ENCODE assay signal across 8 cellular contexts in genomic region chr6:53795702-53796450, GRCh38. TPM values are rescaled to one million over a fixed set of nuclear protein-coding genes. Genes with fewer than 3 reads are reported as not detected.
DNase-seq lines count a peak whose midpoint lies in the region; ATAC-seq and TF ChIP-seq lines count a peak whose summit lies in the region.

No MANE protein-coding gene starts in this region.

- H3K4me1 ChIP-seq in CD4-positive, CD25-positive, alpha-beta regulatory T cell (ENCODE audit: control insufficient read depth, insufficient read depth, low read length, poor library complexity, severe bottlenecking), result peaks cover 23% of the 10 kb centered on the region
- H3K4me1 ChIP-seq in Loucy (ENCODE audit: insufficient read depth, low read length, poor library complexity, severe bottlenecking) (peaks cover 53% of the 10 kb centered on the region), ovary (ENCODE audit: insufficient read depth) (peaks cover 6% of the 10 kb centered on the region)

- no peak for TF ChIP-seq POLR2A in ovary (IDR thresholded peaks at IDR 0.05)

- peak overlapping the region; percentile 88 for H2AFZ ChIP-seq in Loucy (ENCODE audit: low read length)

- H3K27ac Mint-ChIP-seq in CD4-positive, CD25-positive, alpha-beta regulatory T cell, result peak overlapping the region in 2 of 3 donors; percentile 1 to 50

- intact Hi-C loops in head of caudate nucleus (cut with DNase I), result loop anchor here (10.0 kb wide), 1 partner anchor 119 kb away; no protein-coding TSS in a partner anchor
- intact Hi-C loops in ovary (cut with DNase I), result loop anchor here in 2 of 4 donors (10.0 kb wide), 3 partner anchors 119 to 159 kb away; no protein-coding TSS in a partner anchor

- H3K4me3 ChIP-seq in CD4-positive, CD25-positive, alpha-beta regulatory T cell (ENCODE audit: low read depth, low read length), result peak overlapping the region; percentile 77
- peak overlapping the region; percentile 82 for H3K4me3 ChIP-seq in Loucy (ENCODE audit: low read length, poor library complexity, severe bottlenecking)
- peak overlapping the region; percentile 92 for H3K4me3 ChIP-seq in ovary

- no peak for TF ChIP-seq EP300 in ovary (IDR thresholded peaks at IDR 0.05)

- H3K9me3 ChIP-seq in CD4-positive, CD25-positive, alpha-beta regulatory T cell (ENCODE audit: control insufficient read depth in 2 of 2, low read length in 2 of 2), result no peaks in the 10 kb centered on the region
- H3K9me3 ChIP-seq in Loucy (ENCODE audit: insufficient read depth, low read depth, low read length) (no peaks in the 10 kb centered on the region), ovary (no peaks in the 10 kb centered on the region)

- H3K4me2 ChIP-seq in Loucy (ENCODE audit: low read depth, low read length, poor library complexity, severe bottlenecking), result peak overlapping the region; percentile 79

- no peak overlapping the region for H3K27ac ChIP-seq in CD4-positive, CD25-positive, alpha-beta regulatory T cell (ENCODE audit: insufficient read depth, low read length, poor library complexity, severe bottlenecking)
- peak overlapping the region in 1 of 2 donors; percentile 72 for H3K27ac ChIP-seq in ovary

- H3K36me3 Mint-ChIP-seq in CD4-positive, CD25-positive, alpha-beta regulatory T cell, result no peaks in the 10 kb centered on the region

- peaks cover 0 to 4% (median 0%) of the 10 kb centered on the region in 7 donors for H3K9me3 Mint-ChIP-seq in CD4-positive, CD25-positive, alpha-beta regulatory T cell

- ATAC-seq in CD4-positive, CD25-positive, alpha-beta regulatory T cell (ENCODE audit: low read depth in 2 of 2), result no peak
- no peak for ATAC-seq in GM18907 (IDR thresholded peaks at IDR 0.05; ENCODE audit: unreplicated experiment)

- peaks cover 25% of the 10 kb centered on the region for H4K20me1 ChIP-seq in Loucy (ENCODE audit: insufficient read depth, low read length, poor library complexity, severe bottlenecking)

- 10 to 15% (median 15%) methylated on average over 45 to 47 of the region's 47 CpGs for WGBS in ovary, 3 donors

- peaks cover 47% of the 10 kb centered on the region for H3K79me2 ChIP-seq in Loucy (ENCODE audit: insufficient read depth, low read length)

- peak overlapping the region; percentile 91 to 94 (median 92) for H3K4me3 Mint-ChIP-seq in CD4-positive, CD25-positive, alpha-beta regulatory T cell

- H3K9me2 ChIP-seq in Loucy (replicated peaks; ENCODE audit: low read depth, low read length), result no peaks in the 10 kb centered on the region

- H3K27me3 Mint-ChIP-seq in CD4-positive, CD25-positive, alpha-beta regulatory T cell, result peaks cover 62% of the 10 kb centered on the region

- H3K27me3 ChIP-seq in CD4-positive, CD25-positive, alpha-beta regulatory T cell (ENCODE audit: control insufficient read depth, insufficient read depth, low read length), result peaks cover 28% of the 10 kb centered on the region
- no peaks in the 10 kb centered on the region for H3K27me3 ChIP-seq in Loucy (ENCODE audit: insufficient read depth, low read length, poor library complexity, severe bottlenecking)
- H3K27me3 ChIP-seq in ovary, result no peaks in the 10 kb centered on the region

- H3K9ac ChIP-seq in Loucy (ENCODE audit: low read depth, low read length, poor library complexity, severe bottlenecking), result peak overlapping the region; percentile 78

- peaks cover 12 to 30% (median 20%) of the 10 kb centered on the region in 4 donors for H3K4me1 Mint-ChIP-seq in CD4-positive, CD25-positive, alpha-beta regulatory T cell

- TF ChIP-seq CTCF in Loucy (conservative IDR thresholded peaks at IDR 0.05; ENCODE audit: low read length), result no peak
- TF ChIP-seq CTCF in ovary (IDR thresholded peaks at IDR 0.05), result no peak

- no peaks in the 10 kb centered on the region for H3F3A ChIP-seq in Loucy (ENCODE audit: low read depth)

- H3K36me3 ChIP-seq in CD4-positive, CD25-positive, alpha-beta regulatory T cell (ENCODE audit: control insufficient read depth, insufficient read depth, low read length), result no peaks in the 10 kb centered on the region
- H3K36me3 ChIP-seq in Loucy (ENCODE audit: insufficient read depth, low read length) (no peaks in the 10 kb centered on the region), ovary (no peaks in the 10 kb centered on the region)

- DNase-seq in CD4-positive, CD25-positive, alpha-beta regulatory T cell, result peak in 2 of 3 donors; percentile 5 to 16
- peak; percentile 8 for DNase-seq in activated naive CD4-positive, alpha-beta T cell treated with Interleukin-2 at 50 U/mL for 16 hours
- DNase-seq in head of caudate nucleus (peak in 40 of 42 donors; percentile 18 to 75 (median 47)), ovary (peak in 4 of 5 donors; percentile 20 to 54 (median 40)), HCEC 1CT (no peak), 8988T (no peak)

RNA-seq across cellular contexts. Expression of gene LRRC1, which starts 1.1 kb away (rescaled TPM):
- total RNA-seq in CD4-positive, CD25-positive, alpha-beta regulatory T cell, result 1.0 TPM
- polyA plus RNA-seq in CD4-positive, CD25-positive, alpha-beta regulatory T cell, result 1 to 10 TPM in 2 of 4 donors, under 1 TPM in 2; 0.37 to 1.4 (median 0.79) TPM
- 10 to 100 TPM in 4 of 7 donors, 1 to 10 TPM in 3; 4.9 to 20.6 (median 10.2) TPM for total RNA-seq in ovary
- polyA plus RNA-seq in ovary, result 1 to 10 TPM; 4.3 to 4.9 TPM

Comparison
In these comparisons a context has a peak if more than half of its experiments do, and no peak if none do; other contexts are left out.
1. DNase-seq: peak in CD4-positive, CD25-positive, alpha-beta regulatory T cell (2 of 3), activated naive CD4-positive, alpha-beta T cell treated with Interleukin-2 at 50 U/mL for 16 hours (single experiment), head of caudate nucleus (40 of 42) and ovary (4 of 5); none in HCEC 1CT (single experiment) and 8988T (single experiment).
2. Peak in every context shown above with its lines, with median percentiles within 50 percentile points of each other: H3K4me3 ChIP-seq.